1 cellular context compared by ENCODE assay signal in the genomic region with DNA sequence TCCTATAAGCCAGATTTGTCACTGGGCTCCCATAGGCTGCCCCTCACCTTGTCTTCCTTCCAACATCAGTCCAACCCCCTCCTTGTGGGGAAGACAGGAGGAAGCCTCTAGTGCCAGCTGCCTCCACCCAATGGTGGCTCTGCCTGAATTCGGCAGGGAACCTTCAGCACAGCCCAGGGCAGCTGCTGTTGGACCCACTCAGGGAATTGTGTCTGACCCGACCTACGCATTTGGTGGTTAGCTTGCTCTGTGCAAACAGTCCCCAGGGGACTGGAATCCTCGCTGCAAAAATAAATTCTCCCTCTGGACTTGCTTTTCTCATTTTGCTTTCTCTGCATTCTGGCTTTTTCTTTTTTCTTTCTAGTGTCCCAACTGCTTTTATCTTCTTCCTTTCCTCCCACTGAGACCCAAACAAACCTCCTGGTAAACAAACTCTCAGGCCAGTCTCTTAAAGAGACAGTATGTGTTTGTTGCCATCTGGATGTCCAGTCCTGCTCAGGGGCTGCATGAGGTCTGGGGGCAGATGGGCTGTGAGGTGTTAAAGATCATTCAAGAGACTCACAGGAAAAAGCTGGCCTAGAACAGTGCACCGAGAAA.
TF ChIP-seq lines count a peak whose summit lies in the region.

No MANE protein-coding gene starts in this region.

TF ChIP-seq in HepG2, 621 proteins besides CTCF, POLR2A, EP300 and RAD21 (continued from another document and continues in another):
- TF ChIP-seq, protein P1, sequence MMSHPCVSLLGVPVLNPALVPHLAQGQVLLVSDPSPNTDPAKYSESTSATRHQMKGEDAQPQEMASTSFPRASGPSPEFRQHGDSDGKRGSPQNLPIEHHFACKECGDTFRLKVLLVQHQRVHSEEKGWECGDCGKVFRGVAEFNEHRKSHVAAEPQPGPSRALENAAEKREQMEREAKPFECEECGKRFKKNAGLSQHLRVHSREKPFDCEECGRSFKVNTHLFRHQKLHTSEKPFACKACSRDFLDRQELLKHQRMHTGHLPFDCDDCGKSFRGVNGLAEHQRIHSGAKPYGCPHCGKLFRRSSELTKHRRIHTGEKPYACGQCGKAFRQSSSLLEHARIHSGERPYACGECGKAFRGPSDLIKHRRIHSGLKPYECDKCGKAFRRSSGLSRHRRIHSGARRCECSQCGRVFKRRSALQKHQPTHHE (CRISPR knock-in tag; IDR thresholded peaks at IDR 0.05; ENCODE audit: borderline replicate concordance) = peak; percentile 52; the same call in 1 of the 2 replicates
- TF ChIP-seq HOXA3 (CRISPR knock-in tag; IDR thresholded peaks at IDR 0.05) = no peak
- TF ChIP-seq ZNF619 (CRISPR knock-in tag; IDR thresholded peaks at IDR 0.05) = 0 out of 2 replicates have a peak, but pooled peaks have one; percentile 19
- no peak for TF ChIP-seq ZBTB38 (CRISPR knock-in tag; IDR thresholded peaks at IDR 0.05)
- TF ChIP-seq, protein P2, sequence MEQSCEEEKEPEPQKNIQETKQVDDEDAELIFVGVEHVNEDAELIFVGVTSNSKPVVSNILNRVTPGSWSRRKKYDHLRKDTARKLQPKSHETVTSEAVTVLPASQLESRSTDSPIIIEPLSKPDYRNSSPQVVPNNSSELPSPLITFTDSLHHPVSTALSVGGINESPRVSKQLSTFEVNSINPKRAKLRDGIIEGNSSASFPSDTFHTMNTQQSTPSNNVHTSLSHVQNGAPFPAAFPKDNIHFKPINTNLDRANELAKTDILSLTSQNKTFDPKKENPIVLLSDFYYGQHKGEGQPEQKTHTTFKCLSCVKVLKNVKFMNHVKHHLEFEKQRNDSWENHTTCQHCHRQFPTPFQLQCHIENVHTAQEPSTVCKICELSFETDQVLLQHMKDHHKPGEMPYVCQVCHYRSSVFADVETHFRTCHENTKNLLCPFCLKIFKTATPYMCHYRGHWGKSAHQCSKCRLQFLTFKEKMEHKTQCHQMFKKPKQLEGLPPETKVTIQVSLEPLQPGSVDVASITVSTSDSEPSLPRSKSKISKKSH (CRISPR knock-in tag; IDR thresholded peaks at IDR 0.05; ENCODE audit: borderline replicate concordance) = peak; percentile 29; the same call in 1 of the 2 replicates
- no peak for TF ChIP-seq SAP130 (CRISPR knock-in tag; IDR thresholded peaks at IDR 0.05; ENCODE audit: low read depth)
- no peak for TF ChIP-seq KDM5A (IDR thresholded peaks at IDR 0.05; ENCODE audit: borderline replicate concordance, low read length)
- TF ChIP-seq ATAD3A (CRISPR knock-in tag; IDR thresholded peaks at IDR 0.05) = no peak
- no peak for TF ChIP-seq SKI (IDR thresholded peaks at IDR 0.05; ENCODE audit: partially characterized antibody)
- TF ChIP-seq, protein P3, sequence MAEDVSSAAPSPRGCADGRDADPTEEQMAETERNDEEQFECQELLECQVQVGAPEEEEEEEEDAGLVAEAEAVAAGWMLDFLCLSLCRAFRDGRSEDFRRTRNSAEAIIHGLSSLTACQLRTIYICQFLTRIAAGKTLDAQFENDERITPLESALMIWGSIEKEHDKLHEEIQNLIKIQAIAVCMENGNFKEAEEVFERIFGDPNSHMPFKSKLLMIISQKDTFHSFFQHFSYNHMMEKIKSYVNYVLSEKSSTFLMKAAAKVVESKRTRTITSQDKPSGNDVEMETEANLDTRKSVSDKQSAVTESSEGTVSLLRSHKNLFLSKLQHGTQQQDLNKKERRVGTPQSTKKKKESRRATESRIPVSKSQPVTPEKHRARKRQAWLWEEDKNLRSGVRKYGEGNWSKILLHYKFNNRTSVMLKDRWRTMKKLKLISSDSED (CRISPR knock-in tag; IDR thresholded peaks at IDR 0.05) = no peak
- TF ChIP-seq ZNF629 (CRISPR knock-in tag; conservative IDR thresholded peaks at IDR 0.05) = no peak
- no peak for TF ChIP-seq ZBTB1 (CRISPR knock-in tag; IDR thresholded peaks at IDR 0.05; ENCODE audit: borderline replicate concordance)
- no peak for TF ChIP-seq SUZ12 (IDR thresholded peaks at IDR 0.05; ENCODE audit: low read depth, low read length)
- TF ChIP-seq, protein P4, sequence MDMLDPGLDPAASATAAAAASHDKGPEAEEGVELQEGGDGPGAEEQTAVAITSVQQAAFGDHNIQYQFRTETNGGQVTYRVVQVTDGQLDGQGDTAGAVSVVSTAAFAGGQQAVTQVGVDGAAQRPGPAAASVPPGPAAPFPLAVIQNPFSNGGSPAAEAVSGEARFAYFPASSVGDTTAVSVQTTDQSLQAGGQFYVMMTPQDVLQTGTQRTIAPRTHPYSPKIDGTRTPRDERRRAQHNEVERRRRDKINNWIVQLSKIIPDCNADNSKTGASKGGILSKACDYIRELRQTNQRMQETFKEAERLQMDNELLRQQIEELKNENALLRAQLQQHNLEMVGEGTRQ (IDR thresholded peaks at IDR 0.05; ENCODE audit: low read depth, low read length) = no peak
- TF ChIP-seq, protein P4 (CRISPR knock-in tag; IDR thresholded peaks at IDR 0.05; ENCODE audit: borderline replicate concordance) = no peak
- TF ChIP-seq SETDB1 (CRISPR knock-in tag; IDR thresholded peaks at IDR 0.05; ENCODE audit: borderline replicate concordance) = no peak
- TF ChIP-seq, protein P5, sequence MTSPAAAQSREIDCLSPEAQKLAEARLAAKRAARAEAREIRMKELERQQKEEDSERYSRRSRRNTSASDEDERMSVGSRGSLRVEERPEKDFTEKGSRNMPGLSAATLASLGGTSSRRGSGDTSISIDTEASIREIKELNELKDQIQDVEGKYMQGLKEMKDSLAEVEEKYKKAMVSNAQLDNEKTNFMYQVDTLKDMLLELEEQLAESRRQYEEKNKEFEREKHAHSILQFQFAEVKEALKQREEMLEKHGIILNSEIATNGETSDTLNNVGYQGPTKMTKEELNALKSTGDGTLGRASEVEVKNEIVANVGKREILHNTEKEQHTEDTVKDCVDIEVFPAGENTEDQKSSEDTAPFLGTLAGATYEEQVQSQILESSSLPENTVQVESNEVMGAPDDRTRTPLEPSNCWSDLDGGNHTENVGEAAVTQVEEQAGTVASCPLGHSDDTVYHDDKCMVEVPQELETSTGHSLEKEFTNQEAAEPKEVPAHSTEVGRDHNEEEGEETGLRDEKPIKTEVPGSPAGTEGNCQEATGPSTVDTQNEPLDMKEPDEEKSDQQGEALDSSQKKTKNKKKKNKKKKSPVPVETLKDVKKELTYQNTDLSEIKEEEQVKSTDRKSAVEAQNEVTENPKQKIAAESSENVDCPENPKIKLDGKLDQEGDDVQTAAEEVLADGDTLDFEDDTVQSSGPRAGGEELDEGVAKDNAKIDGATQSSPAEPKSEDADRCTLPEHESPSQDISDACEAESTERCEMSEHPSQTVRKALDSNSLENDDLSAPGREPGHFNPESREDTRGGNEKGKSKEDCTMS (CRISPR knock-in tag; conservative IDR thresholded peaks at IDR 0.05) = no peak
- TF ChIP-seq, protein P6, sequence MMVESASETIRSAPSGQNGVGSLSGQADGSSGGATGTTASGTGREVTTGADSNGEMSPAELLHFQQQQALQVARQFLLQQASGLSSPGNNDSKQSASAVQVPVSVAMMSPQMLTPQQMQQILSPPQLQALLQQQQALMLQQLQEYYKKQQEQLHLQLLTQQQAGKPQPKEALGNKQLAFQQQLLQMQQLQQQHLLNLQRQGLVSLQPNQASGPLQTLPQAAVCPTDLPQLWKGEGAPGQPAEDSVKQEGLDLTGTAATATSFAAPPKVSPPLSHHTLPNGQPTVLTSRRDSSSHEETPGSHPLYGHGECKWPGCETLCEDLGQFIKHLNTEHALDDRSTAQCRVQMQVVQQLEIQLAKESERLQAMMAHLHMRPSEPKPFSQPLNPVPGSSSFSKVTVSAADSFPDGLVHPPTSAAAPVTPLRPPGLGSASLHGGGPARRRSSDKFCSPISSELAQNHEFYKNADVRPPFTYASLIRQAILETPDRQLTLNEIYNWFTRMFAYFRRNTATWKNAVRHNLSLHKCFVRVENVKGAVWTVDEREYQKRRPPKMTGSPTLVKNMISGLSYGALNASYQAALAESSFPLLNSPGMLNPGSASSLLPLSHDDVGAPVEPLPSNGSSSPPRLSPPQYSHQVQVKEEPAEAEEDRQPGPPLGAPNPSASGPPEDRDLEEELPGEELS (CRISPR knock-in tag; IDR thresholded peaks at IDR 0.05) = peak; percentile 52
- TF ChIP-seq, protein P7, sequence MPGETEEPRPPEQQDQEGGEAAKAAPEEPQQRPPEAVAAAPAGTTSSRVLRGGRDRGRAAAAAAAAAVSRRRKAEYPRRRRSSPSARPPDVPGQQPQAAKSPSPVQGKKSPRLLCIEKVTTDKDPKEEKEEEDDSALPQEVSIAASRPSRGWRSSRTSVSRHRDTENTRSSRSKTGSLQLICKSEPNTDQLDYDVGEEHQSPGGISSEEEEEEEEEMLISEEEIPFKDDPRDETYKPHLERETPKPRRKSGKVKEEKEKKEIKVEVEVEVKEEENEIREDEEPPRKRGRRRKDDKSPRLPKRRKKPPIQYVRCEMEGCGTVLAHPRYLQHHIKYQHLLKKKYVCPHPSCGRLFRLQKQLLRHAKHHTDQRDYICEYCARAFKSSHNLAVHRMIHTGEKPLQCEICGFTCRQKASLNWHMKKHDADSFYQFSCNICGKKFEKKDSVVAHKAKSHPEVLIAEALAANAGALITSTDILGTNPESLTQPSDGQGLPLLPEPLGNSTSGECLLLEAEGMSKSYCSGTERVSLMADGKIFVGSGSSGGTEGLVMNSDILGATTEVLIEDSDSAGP (CRISPR knock-in tag; IDR thresholded peaks at IDR 0.05; ENCODE audit: borderline replicate concordance) = peak; percentile 98
- TF ChIP-seq ZSCAN30 (CRISPR knock-in tag; IDR thresholded peaks at IDR 0.05) = no peak
- TF ChIP-seq, protein P8, sequence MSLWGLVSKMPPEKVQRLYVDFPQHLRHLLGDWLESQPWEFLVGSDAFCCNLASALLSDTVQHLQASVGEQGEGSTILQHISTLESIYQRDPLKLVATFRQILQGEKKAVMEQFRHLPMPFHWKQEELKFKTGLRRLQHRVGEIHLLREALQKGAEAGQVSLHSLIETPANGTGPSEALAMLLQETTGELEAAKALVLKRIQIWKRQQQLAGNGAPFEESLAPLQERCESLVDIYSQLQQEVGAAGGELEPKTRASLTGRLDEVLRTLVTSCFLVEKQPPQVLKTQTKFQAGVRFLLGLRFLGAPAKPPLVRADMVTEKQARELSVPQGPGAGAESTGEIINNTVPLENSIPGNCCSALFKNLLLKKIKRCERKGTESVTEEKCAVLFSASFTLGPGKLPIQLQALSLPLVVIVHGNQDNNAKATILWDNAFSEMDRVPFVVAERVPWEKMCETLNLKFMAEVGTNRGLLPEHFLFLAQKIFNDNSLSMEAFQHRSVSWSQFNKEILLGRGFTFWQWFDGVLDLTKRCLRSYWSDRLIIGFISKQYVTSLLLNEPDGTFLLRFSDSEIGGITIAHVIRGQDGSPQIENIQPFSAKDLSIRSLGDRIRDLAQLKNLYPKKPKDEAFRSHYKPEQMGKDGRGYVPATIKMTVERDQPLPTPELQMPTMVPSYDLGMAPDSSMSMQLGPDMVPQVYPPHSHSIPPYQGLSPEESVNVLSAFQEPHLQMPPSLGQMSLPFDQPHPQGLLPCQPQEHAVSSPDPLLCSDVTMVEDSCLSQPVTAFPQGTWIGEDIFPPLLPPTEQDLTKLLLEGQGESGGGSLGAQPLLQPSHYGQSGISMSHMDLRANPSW (CRISPR knock-in tag; IDR thresholded peaks at IDR 0.05; ENCODE audit: borderline replicate concordance) = no peak
- no peak for TF ChIP-seq ZNF343 (CRISPR knock-in tag; IDR thresholded peaks at IDR 0.05)
- TF ChIP-seq, protein P9, sequence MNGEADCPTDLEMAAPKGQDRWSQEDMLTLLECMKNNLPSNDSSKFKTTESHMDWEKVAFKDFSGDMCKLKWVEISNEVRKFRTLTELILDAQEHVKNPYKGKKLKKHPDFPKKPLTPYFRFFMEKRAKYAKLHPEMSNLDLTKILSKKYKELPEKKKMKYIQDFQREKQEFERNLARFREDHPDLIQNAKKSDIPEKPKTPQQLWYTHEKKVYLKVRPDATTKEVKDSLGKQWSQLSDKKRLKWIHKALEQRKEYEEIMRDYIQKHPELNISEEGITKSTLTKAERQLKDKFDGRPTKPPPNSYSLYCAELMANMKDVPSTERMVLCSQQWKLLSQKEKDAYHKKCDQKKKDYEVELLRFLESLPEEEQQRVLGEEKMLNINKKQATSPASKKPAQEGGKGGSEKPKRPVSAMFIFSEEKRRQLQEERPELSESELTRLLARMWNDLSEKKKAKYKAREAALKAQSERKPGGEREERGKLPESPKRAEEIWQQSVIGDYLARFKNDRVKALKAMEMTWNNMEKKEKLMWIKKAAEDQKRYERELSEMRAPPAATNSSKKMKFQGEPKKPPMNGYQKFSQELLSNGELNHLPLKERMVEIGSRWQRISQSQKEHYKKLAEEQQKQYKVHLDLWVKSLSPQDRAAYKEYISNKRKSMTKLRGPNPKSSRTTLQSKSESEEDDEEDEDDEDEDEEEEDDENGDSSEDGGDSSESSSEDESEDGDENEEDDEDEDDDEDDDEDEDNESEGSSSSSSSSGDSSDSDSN (CRISPR knock-in tag; IDR thresholded peaks at IDR 0.05) = no peak
- no peak for TF ChIP-seq FOXP1 (IDR thresholded peaks at IDR 0.05)
- TF ChIP-seq FOXP1 (CRISPR knock-in tag; IDR thresholded peaks at IDR 0.05) = peak; percentile 46; the same call in 1 of the 2 replicates
- peak; percentile 52; the same call in 1 of the 2 replicates for TF ChIP-seq BCL6 (CRISPR knock-in tag; IDR thresholded peaks at IDR 0.05)
- TF ChIP-seq ZNF550 (CRISPR knock-in tag; IDR thresholded peaks at IDR 0.05; ENCODE audit: borderline replicate concordance) = no peak
- TF ChIP-seq, protein P10, sequence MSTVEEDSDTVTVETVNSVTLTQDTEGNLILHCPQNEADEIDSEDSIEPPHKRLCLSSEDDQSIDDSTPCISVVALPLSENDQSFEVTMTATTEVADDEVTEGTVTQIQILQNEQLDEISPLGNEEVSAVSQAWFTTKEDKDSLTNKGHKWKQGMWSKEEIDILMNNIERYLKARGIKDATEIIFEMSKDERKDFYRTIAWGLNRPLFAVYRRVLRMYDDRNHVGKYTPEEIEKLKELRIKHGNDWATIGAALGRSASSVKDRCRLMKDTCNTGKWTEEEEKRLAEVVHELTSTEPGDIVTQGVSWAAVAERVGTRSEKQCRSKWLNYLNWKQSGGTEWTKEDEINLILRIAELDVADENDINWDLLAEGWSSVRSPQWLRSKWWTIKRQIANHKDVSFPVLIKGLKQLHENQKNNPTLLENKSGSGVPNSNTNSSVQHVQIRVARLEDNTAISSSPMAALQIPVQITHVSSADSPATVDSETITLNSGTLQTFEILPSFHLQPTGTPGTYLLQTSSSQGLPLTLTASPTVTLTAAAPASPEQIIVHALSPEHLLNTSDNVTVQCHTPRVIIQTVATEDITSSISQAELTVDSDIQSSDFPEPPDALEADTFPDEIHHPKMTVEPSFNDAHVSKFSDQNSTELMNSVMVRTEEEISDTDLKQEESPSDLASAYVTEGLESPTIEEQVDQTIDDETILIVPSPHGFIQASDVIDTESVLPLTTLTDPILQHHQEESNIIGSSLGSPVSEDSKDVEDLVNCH (CRISPR knock-in tag; IDR thresholded peaks at IDR 0.05) = no peak
- TF ChIP-seq TBL1XR1 (IDR thresholded peaks at IDR 0.05; ENCODE audit: borderline replicate concordance, low read length, partially characterized antibody) = no peak
- peak; percentile 27; the same call in 1 of the 2 replicates for TF ChIP-seq FOXJ3 (CRISPR knock-in tag; IDR thresholded peaks at IDR 0.05; ENCODE audit: borderline replicate concordance)
- TF ChIP-seq CAMTA2 (CRISPR knock-in tag; IDR thresholded peaks at IDR 0.05; ENCODE audit: borderline replicate concordance) = no peak
- no peak for TF ChIP-seq HMG20B (CRISPR knock-in tag; conservative IDR thresholded peaks at IDR 0.05)
- TF ChIP-seq MYC (CRISPR knock-in tag; IDR thresholded peaks at IDR 0.05; ENCODE audit: borderline replicate concordance) = peak; percentile 7; the same call in 1 of the 2 replicates
- TF ChIP-seq ZNF296 (CRISPR knock-in tag; conservative IDR thresholded peaks at IDR 0.05) = no peak
- TF ChIP-seq ZNF564 (CRISPR knock-in tag; IDR thresholded peaks at IDR 0.05) = no peak
- TF ChIP-seq YEATS2 (CRISPR knock-in tag; IDR thresholded peaks at IDR 0.05; ENCODE audit: borderline replicate concordance) = no peak
- no peak for TF ChIP-seq EED (CRISPR knock-in tag; IDR thresholded peaks at IDR 0.05)
